Comparison of ENCODE assay signal across 19 cellular contexts in the genomic region with DNA sequence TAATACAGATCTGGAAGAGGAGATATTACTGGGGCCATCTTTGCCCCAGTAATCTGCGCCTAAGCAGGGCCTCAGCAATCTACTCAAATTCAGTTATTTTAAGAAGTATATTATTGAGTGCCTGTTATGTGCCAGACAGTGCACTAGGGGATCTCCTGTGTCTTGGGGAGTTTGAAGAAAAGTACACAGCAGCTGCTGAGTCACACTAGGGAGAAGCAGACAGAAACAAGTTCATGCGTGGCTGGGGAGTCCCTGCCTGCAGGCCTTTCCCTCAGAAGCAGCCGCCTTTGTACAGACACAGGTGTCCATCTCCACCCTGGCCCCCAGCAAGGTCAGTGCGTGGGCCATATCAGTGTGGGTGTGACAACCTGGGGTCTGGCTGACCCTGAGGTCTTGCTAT.
DNase-seq lines count a peak whose midpoint lies in the region; ATAC-seq and TF ChIP-seq lines count a peak whose summit lies in the region.
"Had no signal": no experiment of that assay in that cellular context is flagged by ENCODE, and none has a peak within 500 bp of the region (broad histone marks: within the 10 kb centered on the region; RNA-seq: fewer than 3 reads in every experiment).

No MANE protein-coding gene starts in this region.

- TF ChIP-seq CTCF in GM10266 (IDR thresholded peaks at IDR 0.05; ENCODE audit: control insufficient read depth, insufficient read depth, low read depth, missing control alignments) (no peak), endothelial cell (IDR thresholded peaks at IDR 0.05; ENCODE audit: unreplicated experiment) (no peak)

- peak; percentile 54 for ATAC-seq in HG02885 (IDR thresholded peaks at IDR 0.05; ENCODE audit: poor library complexity, unreplicated experiment)
- no peak for ATAC-seq in HG02884 (IDR thresholded peaks at IDR 0.05; ENCODE audit: unreplicated experiment)
- no peak for ATAC-seq in sciatic nerve
- ATAC-seq: gastroesophageal sphincter, PC-3, WTC11 had no signal

- no peak overlapping the region for H3K27ac ChIP-seq in epithelial cell of prostate
- H3K27ac ChIP-seq: gastroesophageal sphincter had no signal

- intact Hi-C loops in sciatic nerve (cut with DNase I): no loop called here

- H3K36me3 Mint-ChIP-seq in endothelial cell (ENCODE audit: low read depth, unreplicated experiment): no peaks in the 10 kb centered on the region
- H3K36me3 Mint-ChIP-seq: WTC11 had no signal

- DNase-seq in GM10266 (ENCODE audit: extremely low spot score) (peak; percentile 60), GM19238 (ENCODE audit: insufficient read length, low spot score) (peak; percentile 19), epithelial cell of prostate (ENCODE audit: low read depth, low spot score) (peak; percentile 51), NCI-H748 (lab: John Stamatoyannopoulos, UW; ENCODE audit: unreplicated experiment) (no peak), sciatic nerve (ENCODE audit: low spot score) (no peak), endothelial cell (ENCODE audit: low spot score) (no peak)
- DNase-seq: activated T-cell treated with anti-CD3 and anti-CD28 coated beads, Interleukin-2, amount 50 U/mL, for 48 hours; EL; kidney glomerular epithelial cell; NCI-H226; PC-3; retina; stimulated activated CD4-positive, alpha-beta T cell treated with anti-CD3 and anti-CD28 coated beads, Interleukin-4, amount 100 ng/mL, for 1 hour had no signal

- H3K4me3 Mint-ChIP-seq in endothelial cell (ENCODE audit: unreplicated experiment): no peak overlapping the region
- H3K4me3 Mint-ChIP-seq: B cell; stimulated activated naive CD8-positive, alpha-beta T cell treated with anti-CD3 and anti-CD28 coated beads, Interleukin-15, Interleukin-2, amounts not matched to agents 100 ng/mL and 50 ng/mL, for 24 hours; WTC11 had no signal

- H3K27me3 Mint-ChIP-seq in endothelial cell (ENCODE audit: unreplicated experiment): peaks cover 1% of the 10 kb centered on the region
- H3K27me3 Mint-ChIP-seq: B cell; stimulated activated naive CD8-positive, alpha-beta T cell treated with anti-CD3 and anti-CD28 coated beads, Interleukin-15, Interleukin-2, amounts not matched to agents 100 ng/mL and 50 ng/mL, for 24 hours had no signal

- no peak overlapping the region for H3K27ac Mint-ChIP-seq in endothelial cell (ENCODE audit: unreplicated experiment)
- H3K27ac Mint-ChIP-seq: B cell; stimulated activated naive CD8-positive, alpha-beta T cell treated with anti-CD3 and anti-CD28 coated beads, Interleukin-15, Interleukin-2, amounts not matched to agents 100 ng/mL and 50 ng/mL, for 24 hours; WTC11 had no signal

- no peaks in the 10 kb centered on the region for H3K4me1 Mint-ChIP-seq in endothelial cell (ENCODE audit: unreplicated experiment)
- H3K4me1 Mint-ChIP-seq: B cell, WTC11 had no signal

- H3K9me3 Mint-ChIP-seq in endothelial cell (ENCODE audit: unreplicated experiment): no peaks in the 10 kb centered on the region
- H3K9me3 Mint-ChIP-seq: stimulated activated naive CD8-positive, alpha-beta T cell treated with anti-CD3 and anti-CD28 coated beads, Interleukin-15, Interleukin-2, amounts not matched to agents 100 ng/mL and 50 ng/mL, for 24 hours; WTC11 had no signal

Comparison
In these comparisons a context has a peak if more than half of its experiments do, and no peak if none do; other contexts are left out.
1. DNase-seq: peak in GM10266 (single experiment), GM19238 (single experiment) and epithelial cell of prostate (single experiment); none in NCI-H748 (single experiment), sciatic nerve (single experiment) and endothelial cell (single experiment).